Comparison of ENCODE assay signal across 1 cellular context in genomic region chr10:50326757-50327701, GRCh38.
TF ChIP-seq lines count a peak whose summit lies in the region.

No MANE protein-coding gene starts in this region.

TF ChIP-seq in K562, 482 proteins besides CTCF, POLR2A, EP300 and RAD21 (continued from another document and continues in another):
- TF ChIP-seq CHAMP1 (IDR thresholded peaks at IDR 0.05) (no peak), FOXK2 (conservative IDR thresholded peaks at IDR 0.05 in 1 of 2, IDR thresholded peaks at IDR 0.05 in 1 of 2; ENCODE audit: low read depth in 2 of 2) (no peak), CREBBP (IDR thresholded peaks at IDR 0.05; ENCODE audit: low read depth, low read length) (no peak), FOS (IDR thresholded peaks at IDR 0.05; ENCODE audit: extremely low read depth, insufficient read length) (no peak), ZNF830 (CRISPR knock-in tag; IDR thresholded peaks at IDR 0.05) (no peak), ZNF561 (CRISPR knock-in tag; conservative IDR thresholded peaks at IDR 0.05) (no peak), ARNT (IDR thresholded peaks at IDR 0.05) (no peak), POLR2G (IDR thresholded peaks at IDR 0.05; ENCODE audit: low read depth, low read length) (0 out of 2 replicates have a peak, but pooled peaks have one; percentile 39), NR0B1 (IDR thresholded peaks at IDR 0.05; ENCODE audit: partially characterized antibody) (no peak), ZNF766 (CRISPR knock-in tag; conservative IDR thresholded peaks at IDR 0.05) (no peak), MIER1 (IDR thresholded peaks at IDR 0.05; ENCODE audit: low read depth) (no peak), FOXJ2 (tag; IDR thresholded peaks at IDR 0.05) (peak; percentile 33), CBX3 (IDR thresholded peaks at IDR 0.05; ENCODE audit: borderline replicate concordance in 1 of 2, low read length in 2 of 2) (peak in 1 of 2 experiments; percentile 92; a peak in 2 of 3 replicates), ZNF165 (CRISPR knock-in tag; IDR thresholded peaks at IDR 0.05; ENCODE audit: borderline replicate concordance) (no peak), GTF2F1 (IDR thresholded peaks at IDR 0.05; ENCODE audit: low read depth, low read length) (peak; percentile 92; the same call in 1 of the 2 replicates), CREB1 (IDR thresholded peaks at IDR 0.05) (peak; percentile 81; the same call in 1 of the 2 replicates), CREB1 (CRISPR knock-in tag; IDR thresholded peaks at IDR 0.05) (no peak), SRSF7 (optimal IDR thresholded peaks at IDR 0.05; ENCODE audit: low read depth, low read length) (no peak), TSC22D4 (tag; IDR thresholded peaks at IDR 0.05) (no peak), MED1 (CRISPR knock-in tag; IDR thresholded peaks at IDR 0.05; ENCODE audit: borderline replicate concordance) (no peak), RBM22 (IDR thresholded peaks at IDR 0.05; ENCODE audit: low read depth, low read length, poor library complexity, severe bottlenecking) (peak; percentile 46), POLR2AphosphoS5 (IDR thresholded peaks at IDR 0.05; ENCODE audit: control insufficient read depth, insufficient read depth, low read depth, low read length) (peak; percentile 99), RHOXF2B (CRISPR knock-in tag; conservative IDR thresholded peaks at IDR 0.05) (peak; percentile 14; the same call in 1 of the 2 replicates), PTTG1 (tag; IDR thresholded peaks at IDR 0.05; ENCODE audit: low read depth) (no peak), PTBP1 (IDR thresholded peaks at IDR 0.05; ENCODE audit: low read depth, low read length) (no peak), HDAC6 (IDR thresholded peaks at IDR 0.05; ENCODE audit: low read depth, low read length) (no peak), POLR2AphosphoS2 (IDR thresholded peaks at IDR 0.05; ENCODE audit: low read length) (peak; percentile 76; the same call in 1 of the 2 replicates), SREBF1 (IDR thresholded peaks at IDR 0.05; ENCODE audit: borderline replicate concordance, low read depth, low read length) (no peak), ZFPM2 (CRISPR knock-in tag; IDR thresholded peaks at IDR 0.05) (no peak), ZNF583 (CRISPR knock-in tag; IDR thresholded peaks at IDR 0.05) (0 out of 2 replicates have a peak, but pooled peaks have one; percentile 21), FOSL1 (tag; conservative IDR thresholded peaks at IDR 0.05) (peak; percentile 81), JUND (IDR thresholded peaks at IDR 0.05; ENCODE audit: borderline replicate concordance, low read depth, low read length) (peak; percentile 92), JUND (tag; IDR thresholded peaks at IDR 0.05; ENCODE audit: borderline replicate concordance, low read depth, low read length) (peak; percentile 75; the same call in 1 of the 3 replicates), ZNF785 (CRISPR knock-in tag; IDR thresholded peaks at IDR 0.05) (no peak), RB1 (IDR thresholded peaks at IDR 0.05; ENCODE audit: low read depth) (no peak), SAP30 (IDR thresholded peaks at IDR 0.05; ENCODE audit: borderline replicate concordance, insufficient read depth, low read depth, low read length, poor library complexity, severe bottlenecking) (peak; percentile 32), ZNF143 (CRISPR knock-in tag; IDR thresholded peaks at IDR 0.05) (no peak), MXD1 (CRISPR knock-in tag; IDR thresholded peaks at IDR 0.05; ENCODE audit: borderline replicate concordance, poor library complexity, severe bottlenecking) (no peak), ZNF76 (CRISPR knock-in tag; IDR thresholded peaks at IDR 0.05; ENCODE audit: borderline replicate concordance) (no peak), ZNF318 (IDR thresholded peaks at IDR 0.05; ENCODE audit: borderline replicate concordance in 1 of 2, low read depth in 1 of 2) (no peak), RERE (CRISPR knock-in tag; IDR thresholded peaks at IDR 0.05; ENCODE audit: borderline replicate concordance) (no peak), ZSCAN29 (IDR thresholded peaks at IDR 0.05) (no peak), CTCFL (IDR thresholded peaks at IDR 0.05; ENCODE audit: borderline replicate concordance, insufficient read depth, low read depth, low read length, poor library complexity, severe bottlenecking) (no peak)
